In genomic region chr20:1440024-1440423, GRCh38 we compare ENCODE assay signal across 12 cellular contexts. TPM values are rescaled to one million over a fixed set of nuclear protein-coding genes. Genes with fewer than 3 reads are reported as not detected.
DNase-seq lines count a peak whose midpoint lies in the region; TF ChIP-seq lines count a peak whose summit lies in the region.
"Had no signal": no experiment of that assay in that cellular context is flagged by ENCODE, and none has a peak within 500 bp of the region (broad histone marks: within the 10 kb centered on the region; RNA-seq: fewer than 3 reads in every experiment).

No MANE protein-coding gene starts in this region.

- no peaks in the 10 kb centered on the region for H3K9me2 ChIP-seq in Loucy (replicated peaks; ENCODE audit: low read depth, low read length)

- intact Hi-C loops in activated CD4-positive, alpha-beta memory T cell treated with anti-CD3 and anti-CD28 coated beads for 36 hours (cut with micrococcal nuclease), result no loop called here
- intact Hi-C loops in ovary (cut with DNase I) (loop anchor here in 2 of 4 donors (5.0 kb wide), 1 partner anchor 128 kb away; no protein-coding TSS in a partner anchor), sigmoid colon (cut with DNase I) (no loop called here)

- no peak overlapping the region for H2AFZ ChIP-seq in Loucy (ENCODE audit: low read length)

- peak; percentile 24 for DNase-seq in activated CD4-positive, alpha-beta memory T cell treated with anti-CD3 and anti-CD28 coated beads for 36 hours
- no peak for DNase-seq in activated CD4-positive, alpha-beta memory T cell treated with anti-CD3 and anti-CD28 coated beads, Interleukin-2, amount 10 ng/mL, durations not matched to agents 7 days and 5 days
- DNase-seq in astrocyte of the cerebellum (ENCODE audit: low read depth) (no peak), nephron progenitor cell (no peak), NCI-H1092 (lab: John Stamatoyannopoulos, UW) (no peak), ovary (no peak), sigmoid colon (no peak)
- DNase-seq: activated T-cell treated with anti-CD3 and anti-CD28 coated beads, Interleukin-2, amount 50 U/mL, for 4 hours; NCI-H345; psoas muscle had no signal

- H3K27ac ChIP-seq in ovary (no peak overlapping the region), sigmoid colon (no peak overlapping the region)
- H3K27ac ChIP-seq: psoas muscle had no signal

- H3K79me2 ChIP-seq in Loucy (ENCODE audit: insufficient read depth, low read length), result no peaks in the 10 kb centered on the region

- no peak overlapping the region for H3K27ac Mint-ChIP-seq in activated CD4-positive, alpha-beta memory T cell treated with anti-CD3 and anti-CD28 coated beads for 36 hours
- no peak overlapping the region for H3K27ac Mint-ChIP-seq in activated CD4-positive, alpha-beta memory T cell treated with anti-CD3 and anti-CD28 coated beads, Interleukin-2, amount 10 ng/mL, durations not matched to agents 7 days and 5 days
- peak overlapping the region; percentile 73 for H3K27ac Mint-ChIP-seq in nephron progenitor cell

- no peak overlapping the region for H3K4me3 ChIP-seq in Loucy (ENCODE audit: low read length, poor library complexity, severe bottlenecking)
- H3K4me3 ChIP-seq in astrocyte of the cerebellum (ENCODE audit: low read depth, low read length), result no peak overlapping the region
- no peak overlapping the region for H3K4me3 ChIP-seq in ovary
- no peak overlapping the region for H3K4me3 ChIP-seq in sigmoid colon
- H3K4me3 ChIP-seq: psoas muscle had no signal

- no peaks in the 10 kb centered on the region for H3K27me3 Mint-ChIP-seq in activated CD4-positive, alpha-beta memory T cell treated with anti-CD3 and anti-CD28 coated beads for 36 hours
- H3K27me3 Mint-ChIP-seq in activated CD4-positive, alpha-beta memory T cell treated with anti-CD3 and anti-CD28 coated beads, Interleukin-2, amount 10 ng/mL, durations not matched to agents 7 days and 5 days, result peaks cover 12% of the 10 kb centered on the region
- H3K27me3 Mint-ChIP-seq in nephron progenitor cell (ENCODE audit: low read depth, poor library complexity), result no peaks in the 10 kb centered on the region

- WGBS in ovary, 3 donors, result 65 to 79% (median 69%) methylated on average over 6 of the region's 6 CpGs
- WGBS in sigmoid colon, 2 donors, result 81 to 84% methylated on average over 6 of the region's 6 CpGs

- TF ChIP-seq CTCF in Loucy (conservative IDR thresholded peaks at IDR 0.05; ENCODE audit: low read length) (peak; percentile 87), astrocyte of the cerebellum (IDR thresholded peaks at IDR 0.05; ENCODE audit: low read depth, low read length, missing control alignments) (peak; percentile 52), nephron progenitor cell (IDR thresholded peaks at IDR 0.05) (no peak), ovary (IDR thresholded peaks at IDR 0.05) (no peak), sigmoid colon (IDR thresholded peaks at IDR 0.05) (no peak)

- H3F3A ChIP-seq in Loucy (ENCODE audit: low read depth), result no peaks in the 10 kb centered on the region

- CTCF ChIA-PET in activated CD4-positive, alpha-beta memory T cell treated with anti-CD3 and anti-CD28 coated beads for 36 hours (lab: Charles Lee), result interaction anchor here (1.2 to 2.6 kb wide), 5 partner anchors 10 to 127 kb away, joined by 3 to 9 read pairs (median 5); partner anchors contain the start of gene NSFL1C
- CTCF ChIA-PET in activated CD4-positive, alpha-beta memory T cell treated with anti-CD3 and anti-CD28 coated beads, Interleukin-2, amount 10 ng/mL, durations not matched to agents 7 days and 5 days (lab: Charles Lee), result interaction anchor here (0.7 to 6.1 kb wide), 5 partner anchors 11 to 337 kb away, joined by 3 to 40 read pairs (median 3); no protein-coding TSS in a partner anchor

- no peaks in the 10 kb centered on the region for H3K27me3 ChIP-seq in Loucy (ENCODE audit: insufficient read depth, low read length, poor library complexity, severe bottlenecking)
- no peaks in the 10 kb centered on the region for H3K27me3 ChIP-seq in ovary
- no peaks in the 10 kb centered on the region for H3K27me3 ChIP-seq in sigmoid colon

- H3K9me3 ChIP-seq in Loucy (ENCODE audit: insufficient read depth, low read depth, low read length) (no peaks in the 10 kb centered on the region), ovary (no peaks in the 10 kb centered on the region), sigmoid colon (no peaks in the 10 kb centered on the region)
- H3K9me3 ChIP-seq: psoas muscle had no signal

- peaks cover 18% of the 10 kb centered on the region for H3K4me1 Mint-ChIP-seq in activated CD4-positive, alpha-beta memory T cell treated with anti-CD3 and anti-CD28 coated beads for 36 hours (ENCODE audit: low read depth)
- peaks cover 21% of the 10 kb centered on the region for H3K4me1 Mint-ChIP-seq in activated CD4-positive, alpha-beta memory T cell treated with anti-CD3 and anti-CD28 coated beads, Interleukin-2, amount 10 ng/mL, durations not matched to agents 7 days and 5 days
- no peaks in the 10 kb centered on the region for H3K4me1 Mint-ChIP-seq in nephron progenitor cell

- peaks cover 11% of the 10 kb centered on the region for H3K4me1 ChIP-seq in Loucy (ENCODE audit: insufficient read depth, low read length, poor library complexity, severe bottlenecking)
- H3K4me1 ChIP-seq in ovary (ENCODE audit: insufficient read depth), result no peaks in the 10 kb centered on the region
- no peaks in the 10 kb centered on the region for H3K4me1 ChIP-seq in sigmoid colon
- H3K4me1 ChIP-seq: psoas muscle had no signal

- no peak overlapping the region for H3K4me2 ChIP-seq in Loucy (ENCODE audit: low read depth, low read length, poor library complexity, severe bottlenecking)

- H3K36me3 ChIP-seq in Loucy (ENCODE audit: insufficient read depth, low read length) (peaks cover 34% of the 10 kb centered on the region; the same call in 1 of the 2 replicates), ovary (no peaks in the 10 kb centered on the region), sigmoid colon (peaks cover 16 to 54% (median 35%) of the 10 kb centered on the region in 4 donors)

- H3K4me3 Mint-ChIP-seq in activated CD4-positive, alpha-beta memory T cell treated with anti-CD3 and anti-CD28 coated beads for 36 hours, result no peak overlapping the region
- no peak overlapping the region for H3K4me3 Mint-ChIP-seq in activated CD4-positive, alpha-beta memory T cell treated with anti-CD3 and anti-CD28 coated beads, Interleukin-2, amount 10 ng/mL, durations not matched to agents 7 days and 5 days
- no peak overlapping the region for H3K4me3 Mint-ChIP-seq in nephron progenitor cell
- H3K4me3 Mint-ChIP-seq: activated T-cell treated with anti-CD3 and anti-CD28 coated beads, Interleukin-2, amount 50 U/mL, for 4 hours had no signal

- TF ChIP-seq EP300 in ovary (IDR thresholded peaks at IDR 0.05) (no peak), sigmoid colon (IDR thresholded peaks at IDR 0.05) (no peak)

- H3K9ac ChIP-seq in Loucy (ENCODE audit: low read depth, low read length, poor library complexity, severe bottlenecking), result no peak overlapping the region

- peaks cover 10% of the 10 kb centered on the region for H3K36me3 Mint-ChIP-seq in activated CD4-positive, alpha-beta memory T cell treated with anti-CD3 and anti-CD28 coated beads for 36 hours
- H3K36me3 Mint-ChIP-seq in activated CD4-positive, alpha-beta memory T cell treated with anti-CD3 and anti-CD28 coated beads, Interleukin-2, amount 10 ng/mL, durations not matched to agents 7 days and 5 days (ENCODE audit: low read depth), result peaks cover 22% of the 10 kb centered on the region
- peaks cover 30% of the 10 kb centered on the region for H3K36me3 Mint-ChIP-seq in nephron progenitor cell (ENCODE audit: low read depth)

- POLR2A ChIA-PET in activated CD4-positive, alpha-beta memory T cell treated with anti-CD3 and anti-CD28 coated beads for 36 hours (lab: Charles Lee), result no interaction called here
- POLR2A ChIA-PET in activated CD4-positive, alpha-beta memory T cell treated with anti-CD3 and anti-CD28 coated beads, Interleukin-2, amount 10 ng/mL, durations not matched to agents 7 days and 5 days (lab: Charles Lee), result interaction anchor here (1.4 kb wide), 1 partner anchor 48 kb away, joined by 3 read pairs; no protein-coding TSS in a partner anchor

- no peaks in the 10 kb centered on the region for H4K20me1 ChIP-seq in Loucy (ENCODE audit: insufficient read depth, low read length, poor library complexity, severe bottlenecking)

- in situ Hi-C loops in astrocyte of the cerebellum (cut with HindIII; ENCODE audit: low sequenced_read_pairs), result no loop called here

- TF ChIP-seq POLR2A in ovary (IDR thresholded peaks at IDR 0.05) (no peak), sigmoid colon (IDR thresholded peaks at IDR 0.05) (no peak)

- H3K9me3 Mint-ChIP-seq in activated CD4-positive, alpha-beta memory T cell treated with anti-CD3 and anti-CD28 coated beads for 36 hours, result no peaks in the 10 kb centered on the region
- no peaks in the 10 kb centered on the region for H3K9me3 Mint-ChIP-seq in activated CD4-positive, alpha-beta memory T cell treated with anti-CD3 and anti-CD28 coated beads, Interleukin-2, amount 10 ng/mL, durations not matched to agents 7 days and 5 days
- no peaks in the 10 kb centered on the region for H3K9me3 Mint-ChIP-seq in nephron progenitor cell
- H3K9me3 Mint-ChIP-seq: activated T-cell treated with anti-CD3 and anti-CD28 coated beads, Interleukin-2, amount 50 U/mL, for 4 hours had no signal

RNA-seq across cellular contexts. Expression of gene NSFL1C, which starts 26.6 kb away (rescaled TPM):
- total RNA-seq in activated CD4-positive, alpha-beta memory T cell treated with anti-CD3 and anti-CD28 coated beads for 36 hours, result 10 to 100 TPM; 81.8 to 83.1 TPM
- total RNA-seq in activated CD4-positive, alpha-beta memory T cell treated with anti-CD3 and anti-CD28 coated beads, Interleukin-2, amount 10 ng/mL, durations not matched to agents 7 days and 5 days, result 10 to 100 TPM; 49.2 to 49.6 TPM
- 10 to 100 TPM; 23.4 to 79.6 (median 63.2) TPM for total RNA-seq in ovary
- polyA plus RNA-seq in ovary, result 100 to 1,000 TPM in 1 of 2 donors, 10 to 100 TPM in 1; 45.6 to 105 TPM
- 10 to 100 TPM; 33.5 to 46.5 (median 40.5) TPM for total RNA-seq in sigmoid colon
- polyA plus RNA-seq in sigmoid colon, result 10 to 100 TPM; 49.9 to 61.9 (median 55.0) TPM

RNA-seq across cellular contexts. Expression of gene FKBP1A, which starts 47.2 kb away (rescaled TPM):
- 100 to 1,000 TPM; 247 to 252 TPM for total RNA-seq in activated CD4-positive, alpha-beta memory T cell treated with anti-CD3 and anti-CD28 coated beads for 36 hours
- total RNA-seq in activated CD4-positive, alpha-beta memory T cell treated with anti-CD3 and anti-CD28 coated beads, Interleukin-2, amount 10 ng/mL, durations not matched to agents 7 days and 5 days, result 100 to 1,000 TPM; 205 to 207 TPM
- 100 to 1,000 TPM in 6 of 7 donors, 10 to 100 TPM in 1; 64.7 to 258 (median 151) TPM for total RNA-seq in ovary
- polyA plus RNA-seq in ovary, result 100 to 1,000 TPM; 154 to 697 TPM
- 100 to 1,000 TPM in 1 of 4 donors, 10 to 100 TPM in 3; 71.7 to 118 (median 85.3) TPM for total RNA-seq in sigmoid colon
- 100 to 1,000 TPM; 296 to 515 (median 374) TPM for polyA plus RNA-seq in sigmoid colon

RNA-seq across cellular contexts. Expression of gene SIRPB2, which starts 51.2 kb away (rescaled TPM):
- total RNA-seq in activated CD4-positive, alpha-beta memory T cell treated with anti-CD3 and anti-CD28 coated beads for 36 hours, result not detected
- total RNA-seq in activated CD4-positive, alpha-beta memory T cell treated with anti-CD3 and anti-CD28 coated beads, Interleukin-2, amount 10 ng/mL, durations not matched to agents 7 days and 5 days, result not detected
- 1 to 10 TPM in 6 of 7 donors, under 1 TPM in 1; 0.88 to 3.8 (median 1.7) TPM for total RNA-seq in ovary
- polyA plus RNA-seq in ovary, result 1 to 10 TPM in 1 of 2 donors, under 1 TPM in 1; 0.98 to 1.4 TPM
- total RNA-seq in sigmoid colon, result 10 to 100 TPM in 1 of 4 donors, 1 to 10 TPM in 3; 6.6 to 10.2 (median 8.9) TPM
- 1 to 10 TPM; 1.2 to 2.5 (median 2.3) TPM for polyA plus RNA-seq in sigmoid colon
- total RNA-seq: activated T-cell treated with anti-CD3 and anti-CD28 coated beads, Interleukin-2, amount 50 U/mL, for 4 hours; G401 had no signal

Comparison
In these comparisons a context has a peak if more than half of its experiments do, and no peak if none do; other contexts are left out.
1. CTCF ChIP-seq: peak in Loucy (single experiment) and astrocyte of the cerebellum (single experiment); none in nephron progenitor cell (single experiment), ovary (0 of 3) and sigmoid colon (0 of 4).